ENCODE assay signal across 17 cellular contexts in the genomic region with DNA sequence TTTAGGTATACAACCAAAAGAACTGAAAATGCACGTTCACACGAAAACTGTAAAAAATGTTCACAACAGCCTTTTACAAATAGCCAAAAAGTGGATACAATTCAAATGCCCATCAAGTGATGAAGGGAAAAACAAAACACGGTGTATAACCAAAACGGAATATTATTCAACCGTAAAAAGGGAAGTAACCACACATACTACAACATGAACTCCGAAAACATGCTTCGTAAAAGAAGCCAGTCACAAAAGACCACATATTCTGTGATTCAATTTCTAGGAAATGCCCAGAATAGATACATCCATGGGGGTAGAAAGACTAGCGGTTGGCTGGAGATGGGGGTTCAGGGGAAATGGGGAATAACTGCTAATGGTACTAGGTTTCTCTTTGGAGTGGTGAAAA.
"Had no signal": no experiment of that assay in that cellular context is flagged by ENCODE, and none has a peak within 500 bp of the region (broad histone marks: within the 10 kb centered on the region; RNA-seq: fewer than 3 reads in every experiment).

No MANE protein-coding gene starts in this region.

- H3K27ac Mint-ChIP-seq: activated CD8-positive, alpha-beta T cell treated with anti-CD3 and anti-CD28 coated beads for 36 hours; activated T-cell treated with anti-CD3 and anti-CD28 coated beads, Interleukin-2, amount 50 U/mL, for 72 hours; nephron; stimulated activated naive CD8-positive, alpha-beta T cell treated with anti-CD3 and anti-CD28 coated beads, Interleukin-15, amount 100 ng/mL, for 72 hours had no signal

- ATAC-seq: activated T-cell treated with anti-CD3 and anti-CD28 coated beads, Interleukin-2, amount 50 U/mL, for 72 hours; left colon; psoas muscle; sciatic nerve; stimulated activated naive CD8-positive, alpha-beta T cell treated with anti-CD3 and anti-CD28 coated beads, Interleukin-15, amount 100 ng/mL, for 72 hours had no signal

- H3K27me3 ChIP-seq: esophagus muscularis mucosa, spleen, vagina had no signal

- H3K27ac ChIP-seq: esophagus muscularis mucosa, psoas muscle, thoracic aorta, vagina had no signal

- H3K27me3 Mint-ChIP-seq: activated CD8-positive, alpha-beta T cell treated with anti-CD3 and anti-CD28 coated beads for 36 hours; stimulated activated naive CD8-positive, alpha-beta T cell treated with anti-CD3 and anti-CD28 coated beads, Interleukin-15, amount 100 ng/mL, for 72 hours had no signal

- H3K36me3 ChIP-seq: esophagus muscularis mucosa, thoracic aorta, vagina had no signal

- H3K36me3 Mint-ChIP-seq: immature natural killer cell had no signal

- H3K4me3 Mint-ChIP-seq: nephron had no signal

- H3K9me3 Mint-ChIP-seq: activated CD8-positive, alpha-beta T cell treated with anti-CD3 and anti-CD28 coated beads for 36 hours; activated T-cell treated with anti-CD3 and anti-CD28 coated beads, Interleukin-2, amount 50 U/mL, for 72 hours; immature natural killer cell; nephron; stimulated activated naive CD8-positive, alpha-beta T cell treated with anti-CD3 and anti-CD28 coated beads, Interleukin-15, amount 100 ng/mL, for 72 hours had no signal

- H3K9me3 ChIP-seq: esophagus muscularis mucosa, psoas muscle, spleen, thoracic aorta, vagina had no signal

- H3K4me3 ChIP-seq: esophagus muscularis mucosa, psoas muscle, thoracic aorta, vagina had no signal

- DNase-seq: activated CD8-positive, alpha-beta memory T cell treated with anti-CD3 and anti-CD28 coated beads, Interleukin-2, amount 50 U/mL, for 4 hours; activated CD8-positive, alpha-beta T cell treated with anti-CD3 and anti-CD28 coated beads for 36 hours; activated T-cell treated with anti-CD3 and anti-CD28 coated beads, Interleukin-2, amount 50 U/mL, for 72 hours; immature natural killer cell; left colon; mammary epithelial cell; psoas muscle; spleen; stimulated activated CD4-positive, alpha-beta T cell treated with anti-CD3 and anti-CD28 coated beads, Interleukin-1b, Interleukin-23, amount 100 ng/mL, for 48 hours; stimulated activated naive CD8-positive, alpha-beta T cell treated with anti-CD3 and anti-CD28 coated beads, Interleukin-15, amount 100 ng/mL, for 72 hours; T-helper 2 cell had no signal

- FAIRE-seq: astrocyte had no signal
